26 cellular contexts compared by ENCODE assay signal in genomic region chr10:132511692-132512442, GRCh38. TPM values are rescaled to one million over a fixed set of nuclear protein-coding genes. Genes with fewer than 3 reads are reported as not detected.
DNase-seq lines count a peak whose midpoint lies in the region; ATAC-seq and TF ChIP-seq lines count a peak whose summit lies in the region.
"Had no signal": no experiment of that assay in that cellular context is flagged by ENCODE, and none has a peak within 500 bp of the region (broad histone marks: within the 10 kb centered on the region; RNA-seq: fewer than 3 reads in every experiment).

No MANE protein-coding gene starts in this region.

- TF ChIP-seq EP300 in suprapubic skin (IDR thresholded peaks at IDR 0.05), result no peak

- H3K9me3 ChIP-seq in suprapubic skin, result no peaks in the 10 kb centered on the region
- H3K9me3 ChIP-seq: ascending aorta, ovary, SJCRH30, upper lobe of left lung had no signal

- intact Hi-C loops in Right ventricle myocardium superior (cut with DNase I), result no loop called here

- H3K27ac ChIP-seq in suprapubic skin, result no peak overlapping the region
- H3K27ac ChIP-seq: ascending aorta, cardiac muscle cell, ovary, SJCRH30, upper lobe of left lung had no signal

- 77% methylated on average over 9 of the region's 9 CpGs for WGBS in suprapubic skin

- no peaks in the 10 kb centered on the region for H3K36me3 ChIP-seq in suprapubic skin
- H3K36me3 ChIP-seq: ascending aorta, cardiac muscle cell, ovary, SJCRH30, upper lobe of left lung had no signal

- peaks cover 22% of the 10 kb centered on the region for H3K4me1 ChIP-seq in suprapubic skin

- no peak for TF ChIP-seq CTCF in suprapubic skin (IDR thresholded peaks at IDR 0.05)

- no peak for TF ChIP-seq POLR2A in suprapubic skin (IDR thresholded peaks at IDR 0.05)

- no peaks in the 10 kb centered on the region for H3K27me3 ChIP-seq in suprapubic skin
- H3K27me3 ChIP-seq: ascending aorta, cardiac muscle cell, ovary, SJCRH30, upper lobe of left lung had no signal

- peak; percentile 81 for DNase-seq in amniotic epithelial cell (ENCODE audit: low read depth)
- DNase-seq in Right ventricle myocardium superior, result peak; percentile 41
- DNase-seq in mesenteric fat pad (ENCODE audit: low spot score), result peak; percentile 18
- DNase-seq in suprapubic skin (ENCODE audit: low spot score in 2 of 2), result peak; percentile 51 to 59
- DNase-seq in stimulated activated CD4-positive, alpha-beta T cell treated with anti-CD3 and anti-CD28 coated beads, Interleukin-4, amount 100 ng/mL, for 4 hours, result no peak
- DNase-seq: activated CD8-positive, alpha-beta memory T cell treated with anti-CD3 and anti-CD28 coated beads, Interleukin-2, amount 50 U/mL, for 48 hours; activated CD8-positive, alpha-beta T cell treated with anti-CD3 and anti-CD28 coated beads for 36 hours; cortex of kidney; DMS 273 treated with DMSO at 0.1 percent for 48 hours; effector memory CD8-positive, alpha-beta T cell; foreskin fibroblast; NCI-H1092; NCI-H187; NCI-H82; nephron progenitor cell; SJCRH30; SW 1271 had no signal

- H3K4me3 ChIP-seq in suprapubic skin, result no peak overlapping the region
- H3K4me3 ChIP-seq: ascending aorta, cardiac muscle cell, lung, ovary, SJCRH30, upper lobe of left lung had no signal

- peak; percentile 9 for ATAC-seq in Right ventricle myocardium superior (ENCODE audit: poor library complexity)
- ATAC-seq in GM21515 (IDR thresholded peaks at IDR 0.05; ENCODE audit: unreplicated experiment), result no peak
- ATAC-seq in HG02798 (IDR thresholded peaks at IDR 0.05; ENCODE audit: poor library complexity, unreplicated experiment), result no peak
- ATAC-seq in HG03342 (IDR thresholded peaks at IDR 0.05; ENCODE audit: unreplicated experiment), result no peak
- ATAC-seq: activated CD8-positive, alpha-beta T cell treated with anti-CD3 and anti-CD28 coated beads for 36 hours; effector memory CD8-positive, alpha-beta T cell; stimulated activated effector memory CD8-positive, alpha-beta T cell treated with anti-CD3 and anti-CD28 coated beads, Interleukin-12 subunit alpha, Interleukin-12 subunit beta, amount 100 ng/mL, for 72 hours had no signal

RNA-seq across cellular contexts. Expression of gene INPP5A, which starts 25.7 kb away (rescaled TPM):
- total RNA-seq in Right ventricle myocardium superior (99.1 TPM), mesenteric fat pad (30.5 TPM), suprapubic skin (10 to 100 TPM; 28.1 to 39.1 (median 32.3) TPM)

Comparison
In these comparisons a context has a peak if more than half of its experiments do, and no peak if none do; other contexts are left out.
1. DNase-seq: peak in amniotic epithelial cell (single experiment), Right ventricle myocardium superior (single experiment), mesenteric fat pad (single experiment) and suprapubic skin (2 of 2); none in stimulated activated CD4-positive, alpha-beta T cell treated with anti-CD3 and anti-CD28 coated beads, Interleukin-4, amount 100 ng/mL, for 4 hours (0 of 2).